ENCODE assay signal across 14 cellular contexts in genomic region chr1:17678011-17678410, GRCh38.
DNase-seq lines count a peak whose midpoint lies in the region; ATAC-seq and TF ChIP-seq lines count a peak whose summit lies in the region.
"Had no signal": no experiment of that assay in that cellular context is flagged by ENCODE, and none has a peak within 500 bp of the region (broad histone marks: within the 10 kb centered on the region; RNA-seq: fewer than 3 reads in every experiment).

No MANE protein-coding gene starts in this region.

- peaks cover 0 to 100% (median 98%) of the 10 kb centered on the region in 11 experiments; a peak in 20 of 22 replicates for H4K20me1 ChIP-seq in BLaER1 treated with 17β-estradiol and CSF1 and Interleukin-3, amounts not matched to agents 10 nM and 100 nM
- peaks cover 8% of the 10 kb centered on the region for H4K20me1 ChIP-seq in neural progenitor cell (ENCODE audit: low read depth)

- no peaks in the 10 kb centered on the region for H3K9me3 Mint-ChIP-seq in neural progenitor cell
- H3K9me3 Mint-ChIP-seq: CD4-positive, alpha-beta memory T cell had no signal

- no peaks in the 10 kb centered on the region for H3K79me2 ChIP-seq in neural progenitor cell (ENCODE audit: low read depth)

- no peak overlapping the region for H2AFZ ChIP-seq in neural progenitor cell (replicated peaks)

- no peaks in the 10 kb centered on the region for H3F3A ChIP-seq in neural progenitor cell (ENCODE audit: low read depth)

- no peak overlapping the region for H3K4me3 ChIP-seq in BLaER1 treated with 17β-estradiol and CSF1 and Interleukin-3, amounts not matched to agents 10 nM and 100 nM
- no peak overlapping the region for H3K4me3 ChIP-seq in right lobe of liver
- no peak overlapping the region for H3K4me3 ChIP-seq in neural progenitor cell
- H3K4me3 ChIP-seq: HAP-1 had no signal

- no peaks in the 10 kb centered on the region for H3K27me3 ChIP-seq in BLaER1 treated with 17β-estradiol and CSF1 and Interleukin-3, amounts not matched to agents 10 nM and 100 nM
- H3K27me3 ChIP-seq in right lobe of liver (no peaks in the 10 kb centered on the region), neural progenitor cell (no peaks in the 10 kb centered on the region)

- H3K4me1 Mint-ChIP-seq in neural progenitor cell, result peaks cover 32% of the 10 kb centered on the region
- H3K4me1 Mint-ChIP-seq: CD4-positive, alpha-beta memory T cell had no signal

- no peaks in the 10 kb centered on the region for H3K9me3 ChIP-seq in BLaER1 treated with 17β-estradiol and CSF1 and Interleukin-3, amounts not matched to agents 10 nM and 100 nM (replicated peaks in 1 of 11)
- H3K9me3 ChIP-seq in right lobe of liver, result no peaks in the 10 kb centered on the region
- H3K9me3 ChIP-seq in neural progenitor cell (ENCODE audit: low read depth), result no peaks in the 10 kb centered on the region
- H3K9me3 ChIP-seq: HAP-1 had no signal

- H3K36me3 Mint-ChIP-seq in neural progenitor cell, result peaks cover 6% of the 10 kb centered on the region
- H3K36me3 Mint-ChIP-seq: CD4-positive, alpha-beta memory T cell had no signal

- H3K36me3 ChIP-seq in BLaER1 treated with 17β-estradiol and CSF1 and Interleukin-3, amounts not matched to agents 10 nM and 100 nM, result peaks cover 0 to 100% (median 10%) of the 10 kb centered on the region in 11 experiments; a peak in 12 of 22 replicates
- peaks cover 0 to 71% (median 24%) of the 10 kb centered on the region in 4 donors for H3K36me3 ChIP-seq in right lobe of liver
- no peaks in the 10 kb centered on the region for H3K36me3 ChIP-seq in neural progenitor cell
- H3K36me3 ChIP-seq: HAP-1 had no signal

- DNase-seq in NCI-H1105 (lab: John Stamatoyannopoulos, UW) (peak; percentile 20), NCI-H2196 treated with DMSO at 0.1 percent for 48 hours (lab: John Stamatoyannopoulos, UW; ENCODE audit: unreplicated experiment) (peak; percentile 28), right lobe of liver (no peak), middle frontal gyrus (ENCODE audit: extremely low spot score, low spot score) (no peak), neural progenitor cell (ENCODE audit: low spot score) (no peak)
- no peak for DNase-seq in stimulated activated naive CD8-positive, alpha-beta T cell treated with anti-CD3 and anti-CD28 coated beads, Interleukin-15, Interleukin-2, amounts not matched to agents 100 U/mL and 50 U/mL, for 24 hours
- DNase-seq: ACHN; CD4-positive, alpha-beta memory T cell; DND-41; GF-D8 had no signal

- peaks cover 6% of the 10 kb centered on the region for H3K27me3 Mint-ChIP-seq in neural progenitor cell (ENCODE audit: insufficient read depth, low read depth)

- ATAC-seq in right lobe of liver (peak in 3 of 4 donors; percentile 2 to 22 (median 15)), GM21526 (IDR thresholded peaks at IDR 0.05; ENCODE audit: low FRiP score, unreplicated experiment) (no peak)
- no peak for ATAC-seq in stimulated activated naive CD8-positive, alpha-beta T cell treated with anti-CD3 and anti-CD28 coated beads, Interleukin-15, Interleukin-2, amounts not matched to agents 100 U/mL and 50 U/mL, for 24 hours

- H3K27ac Mint-ChIP-seq in neural progenitor cell, result no peak overlapping the region
- H3K27ac Mint-ChIP-seq: CD4-positive, alpha-beta memory T cell had no signal

- WGBS in right lobe of liver (ENCODE audit: insufficient coverage, low coverage, low lambda C conversion rate, missing lambda C conversion rate), result 29% methylated on average over 3 of the region's 6 CpGs

- no peak overlapping the region for H3K9ac ChIP-seq in BLaER1 treated with 17β-estradiol and CSF1 and Interleukin-3, amounts not matched to agents 10 nM and 100 nM
- no peak overlapping the region for H3K9ac ChIP-seq in neural progenitor cell

- intact Hi-C loops in right lobe of liver (cut with DNase I), result no loop called here

- peak overlapping the region in 3 of 11 experiments; percentile 7 to 8 (median 8); a peak in 1 of 22 replicates for H3K27ac ChIP-seq in BLaER1 treated with 17β-estradiol and CSF1 and Interleukin-3, amounts not matched to agents 10 nM and 100 nM
- H3K27ac ChIP-seq in right lobe of liver (no peak overlapping the region), neural progenitor cell (no peak overlapping the region)
- H3K27ac ChIP-seq: C4-2B had no signal

- H3K4me2 ChIP-seq in BLaER1 treated with 17β-estradiol and CSF1 and Interleukin-3, amounts not matched to agents 10 nM and 100 nM, result peak overlapping the region in 7 of 11 experiments; percentile 75 to 94 (median 91); a peak in 14 of 22 replicates
- no peak overlapping the region for H3K4me2 ChIP-seq in neural progenitor cell

- H3K4me3 Mint-ChIP-seq in neural progenitor cell, result no peak overlapping the region
- H3K4me3 Mint-ChIP-seq: CD4-positive, alpha-beta memory T cell had no signal

- TF ChIP-seq CTCF in right lobe of liver (IDR thresholded peaks at IDR 0.05) (no peak), neural progenitor cell (IDR thresholded peaks at IDR 0.05) (no peak)

- H3K4me1 ChIP-seq in BLaER1 treated with 17β-estradiol and CSF1 and Interleukin-3, amounts not matched to agents 10 nM and 100 nM, result peaks cover 49 to 89% (median 81%) of the 10 kb centered on the region in 10 experiments
- H3K4me1 ChIP-seq in right lobe of liver, result no peaks in the 10 kb centered on the region
- peaks cover 15% of the 10 kb centered on the region for H3K4me1 ChIP-seq in neural progenitor cell

- no peak for TF ChIP-seq POLR2A in right lobe of liver (IDR thresholded peaks at IDR 0.05)

Comparison
In these comparisons a context has a peak if more than half of its experiments do, and no peak if none do; other contexts are left out.
1. DNase-seq: peak in NCI-H1105 (single experiment) and NCI-H2196 treated with DMSO at 0.1 percent for 48 hours (single experiment); none in right lobe of liver (0 of 3), middle frontal gyrus (single experiment), neural progenitor cell (single experiment) and stimulated activated naive CD8-positive, alpha-beta T cell treated with anti-CD3 and anti-CD28 coated beads, Interleukin-15, Interleukin-2, amounts not matched to agents 100 U/mL and 50 U/mL, for 24 hours (single experiment).
2. ATAC-seq: peak in right lobe of liver (3 of 4); none in GM21526 (single experiment) and stimulated activated naive CD8-positive, alpha-beta T cell treated with anti-CD3 and anti-CD28 coated beads, Interleukin-15, Interleukin-2, amounts not matched to agents 100 U/mL and 50 U/mL, for 24 hours (single experiment).